Comparison of ENCODE assay signal across 23 cellular contexts in the genomic region with DNA sequence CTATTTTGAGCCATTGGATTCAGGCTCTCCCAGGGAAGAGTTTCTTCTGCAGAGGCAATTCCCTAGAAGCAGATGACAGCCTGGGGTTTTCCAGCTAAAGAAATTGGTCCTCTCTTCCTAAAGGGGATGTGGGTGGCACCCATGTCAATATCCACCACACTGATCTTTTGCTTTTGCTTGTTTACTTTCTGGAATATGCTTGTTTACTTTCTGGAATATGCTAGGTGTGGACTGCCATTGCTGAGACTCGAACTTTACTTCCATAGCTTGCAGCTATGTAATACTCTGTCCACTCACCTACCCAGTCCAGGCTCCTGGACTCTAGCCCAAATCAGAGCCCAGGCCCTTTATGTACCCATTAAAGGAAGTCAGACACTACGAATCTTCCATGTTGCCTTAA.
"Had no signal": no experiment of that assay in that cellular context is flagged by ENCODE, and none has a peak within 500 bp of the region (broad histone marks: within the 10 kb centered on the region; RNA-seq: fewer than 3 reads in every experiment).

No MANE protein-coding gene starts in this region.

- H3K27me3 ChIP-seq: ovary, thyroid gland had no signal

- H3K27ac ChIP-seq: neural progenitor cell, ovary, parathyroid adenoma, psoas muscle, skin epidermis, spleen, stomach, thoracic aorta, thyroid gland, tibial nerve, upper lobe of right lung, uterus had no signal

- H3K79me2 ChIP-seq: parathyroid adenoma had no signal

- H2AFZ ChIP-seq: neural progenitor cell, parathyroid adenoma had no signal

- H3K9ac ChIP-seq: neural progenitor cell, parathyroid adenoma had no signal

- H3K4me2 ChIP-seq: neural progenitor cell, smooth muscle cell had no signal

- H3K4me3 ChIP-seq: neural progenitor cell, ovary, psoas muscle, skin epidermis, smooth muscle cell, spleen, stomach, thoracic aorta, thyroid gland, tibial nerve, upper lobe of right lung, uterus had no signal

- H3K9me3 ChIP-seq: ovary, psoas muscle, stomach, thoracic aorta, thyroid gland, upper lobe of right lung, uterus had no signal

- DNase-seq: naive thymus-derived CD4-positive, alpha-beta T cell; natural killer cell; occipital lobe; ovary; posterior cingulate gyrus; psoas muscle; right cardiac atrium; spleen; stimulated activated CD4-positive, alpha-beta T cell treated with anti-CD3 and anti-CD28 coated beads, Interleukin-12 subunit alpha, Interleukin-12 subunit beta, amount 100 ng/mL, for 4 hours; stimulated activated CD4-positive, alpha-beta T cell treated with anti-CD3 and anti-CD28 coated beads, Interleukin-1b, Interleukin-23, amount 100 ng/mL, for 48 hours; stimulated activated CD4-positive, alpha-beta T cell treated with anti-CD3 and anti-CD28 coated beads, Interleukin-4, amount 100 ng/mL, for 1 hour; stimulated activated naive B cell treated with anti-CD40 and anti-IgM and Interleukin-4, amounts not matched to agents 10 μg/mL and 1 μg/mL and 100 μg/mL, for 72 hours; stimulated activated naive CD4-positive, alpha-beta T cell treated with Interleukin-2 at 50 U/mL for 16 hours; stomach; thyroid gland; upper lobe of right lung; uterus had no signal

- H3K36me3 ChIP-seq: neural progenitor cell, ovary, spleen, stomach, thoracic aorta, thyroid gland, tibial nerve, upper lobe of right lung, uterus had no signal

- H3K4me1 ChIP-seq: parathyroid adenoma, upper lobe of right lung, uterus had no signal
